In genomic region chr9:28260331-28260730, GRCh38 we compare ENCODE assay signal across 18 cellular contexts.
A peak's percentile ranks its signal among the peaks of the same experiment; 100 is the strongest.
DNase-seq lines count a peak whose midpoint lies in the region; TF ChIP-seq lines count a peak whose summit lies in the region.
"Had no signal": no experiment of that assay in that cellular context is flagged by ENCODE, and none has a peak within 500 bp of the region (broad histone marks: within the 10 kb centered on the region; RNA-seq: fewer than 3 reads in every experiment).

No MANE protein-coding gene starts in this region.

- in situ Hi-C loops in mammary epithelial cell (cut with MboI; ENCODE audit: low sequenced_read_pairs in 2 of 2) = no loop called here

- H3K4me1 Mint-ChIP-seq in MCF 10A (ENCODE audit: insufficient read depth, unreplicated experiment) (no peaks in the 10 kb centered on the region), type B pancreatic cell (ENCODE audit: unreplicated experiment) (peaks cover 7% of the 10 kb centered on the region)
- H3K4me1 Mint-ChIP-seq: B cell; CD4-positive, CD25-positive, alpha-beta regulatory T cell; GM23338 had no signal

- 84% methylated on average over 4 of the region's 4 CpGs for WGBS in mammary epithelial cell (ENCODE audit: low coverage, missing lambda C conversion rate)
- 90% methylated on average over 4 of the region's 4 CpGs for WGBS in SK-N-SH (ENCODE audit: low lambda C conversion rate)

- H4K20me1 ChIP-seq in mammary epithelial cell (ENCODE audit: insufficient read depth, low read length) (no peaks in the 10 kb centered on the region), SK-N-SH (ENCODE audit: insufficient read depth) (no peaks in the 10 kb centered on the region)
- H4K20me1 ChIP-seq: BLaER1 had no signal

- H3K4me2 ChIP-seq in mammary epithelial cell (ENCODE audit: insufficient read depth, low read depth, low read length) (no peak overlapping the region), SK-N-SH (no peak overlapping the region)
- H3K4me2 ChIP-seq: BLaER1, GM23338 had no signal

- H3K27ac ChIP-seq in mammary epithelial cell (ENCODE audit: insufficient read depth, low read depth, low read length) = no peak overlapping the region
- H3K27ac ChIP-seq in SK-N-SH (ENCODE audit: low read depth in 2 of 2, low read length in 1 of 2) = no peak overlapping the region
- H3K27ac ChIP-seq: 22Rv1, BLaER1, C4-2B had no signal

- H3K4me3 ChIP-seq in mammary epithelial cell (replicated peaks in 1 of 3; ENCODE audit: insufficient read depth in 1 of 3, low read depth in 2 of 3, low read length in 3 of 3) (no peak overlapping the region), SK-N-SH (ENCODE audit: low read depth in 2 of 2, low read length in 1 of 2) (no peak overlapping the region)
- H3K4me3 ChIP-seq: BLaER1, GM23338, HAP-1 had no signal

- intact Hi-C loops in mammary epithelial cell (cut with micrococcal nuclease) = no loop called here
- intact Hi-C loops in MCF 10A (cut with micrococcal nuclease) = no loop called here

- CTCF ChIA-PET in mammary epithelial cell (lab: Charles Lee; ENCODE audit: low non-redundant PET) (no interaction called here), MCF 10A (lab: Yijun Ruan, JAX) (interaction anchor here (0.8 kb wide), 1 partner anchor 10 kb away, joined by 4 read pairs; no protein-coding TSS in a partner anchor), SK-N-SH (lab: Yijun Ruan, JAX) (no interaction called here)

- no peaks in the 10 kb centered on the region for H3K9me2 ChIP-seq in SK-N-SH

- TF ChIP-seq CTCF in mammary epithelial cell (conservative IDR thresholded peaks at IDR 0.05 in 1 of 2, IDR thresholded peaks at IDR 0.05 in 1 of 2; ENCODE audit: extremely low read depth in 1 of 2, insufficient read depth in 1 of 2, low read depth in 1 of 2, low read length in 2 of 2) (no peak), MCF 10A (IDR thresholded peaks at IDR 0.05; ENCODE audit: unreplicated experiment) (no peak), type B pancreatic cell (conservative IDR thresholded peaks at IDR 0.05) (no peak), SK-N-SH (IDR thresholded peaks at IDR 0.05) (no peak)

- POLR2A ChIA-PET in MCF 10A (lab: Yijun Ruan, JAX) = no interaction called here
- POLR2A ChIA-PET in SK-N-SH (lab: Yijun Ruan, JAX) = no interaction called here

- dilution Hi-C loops in mammary epithelial cell (cut with HindIII; ENCODE audit: low sequenced_read_pairs) = no loop called here

- H3K27me3 Mint-ChIP-seq in MCF 10A (ENCODE audit: insufficient read depth, unreplicated experiment) (peaks cover 23% of the 10 kb centered on the region), type B pancreatic cell (no peaks in the 10 kb centered on the region)
- H3K27me3 Mint-ChIP-seq: B cell; CD4-positive, CD25-positive, alpha-beta regulatory T cell had no signal

- H3K9me3 ChIP-seq in mammary epithelial cell (replicated peaks; ENCODE audit: insufficient read depth, low read length) (no peaks in the 10 kb centered on the region), SK-N-SH (no peaks in the 10 kb centered on the region)
- H3K9me3 ChIP-seq: BLaER1, Caco-2, HAP-1 had no signal

- BruUV-seq in mammary epithelial cell (replicated peaks; lab: Mats Ljungman, UMichigan) (no TSS peak), MCF 10A (replicated peaks; lab: Mats Ljungman, UMichigan) (no TSS peak)

- H3K79me2 ChIP-seq in mammary epithelial cell (ENCODE audit: insufficient read depth, low read length) = no peaks in the 10 kb centered on the region
- no peaks in the 10 kb centered on the region for H3K79me2 ChIP-seq in SK-N-SH (ENCODE audit: insufficient read depth)

- H3K9me3 Mint-ChIP-seq in MCF 10A (ENCODE audit: unreplicated experiment) = no peaks in the 10 kb centered on the region
- no peaks in the 10 kb centered on the region for H3K9me3 Mint-ChIP-seq in type B pancreatic cell
- H3K9me3 Mint-ChIP-seq: CD8-positive, alpha-beta T cell; GM23338 had no signal

- H3K27ac Mint-ChIP-seq in MCF 10A (ENCODE audit: low read depth, unreplicated experiment) = no peak overlapping the region
- peak overlapping the region; percentile 67 for H3K27ac Mint-ChIP-seq in type B pancreatic cell
- H3K27ac Mint-ChIP-seq: B cell; CD4-positive, CD25-positive, alpha-beta regulatory T cell; CD8-positive, alpha-beta T cell; GM23338; HFFc6 had no signal

- H3F3A ChIP-seq in SK-N-SH (replicated peaks; ENCODE audit: insufficient read depth) = no peaks in the 10 kb centered on the region

- DNase-seq in mammary epithelial cell = peak; percentile 37
- no peak for DNase-seq in MCF 10A (ENCODE audit: unreplicated experiment)
- peak; percentile 46 for DNase-seq in kidney tubule cell (ENCODE audit: low spot score)
- DNase-seq in type B pancreatic cell (ENCODE audit: extremely low spot score, unreplicated experiment) = no peak
- no peak for DNase-seq in SK-N-SH
- no peak for DNase-seq in stimulated activated CD8-positive, alpha-beta memory T cell treated with anti-CD3 and anti-CD28 coated beads, Interleukin-4, amount 100 ng/mL, for 48 hours
- DNase-seq: Caco-2; CD4-positive, CD25-positive, alpha-beta regulatory T cell; CD8-positive, alpha-beta T cell; DMS153; DND-41; HFFc6 had no signal

- H3K36me3 ChIP-seq in mammary epithelial cell (ENCODE audit: insufficient read depth, low read length) (no peaks in the 10 kb centered on the region), SK-N-SH (replicated peaks in 1 of 2; ENCODE audit: control insufficient read depth in 1 of 2, insufficient read depth in 2 of 2, low read length in 1 of 2) (no peaks in the 10 kb centered on the region)
- H3K36me3 ChIP-seq: BLaER1, HAP-1 had no signal

- no peak for TF ChIP-seq EP300 in SK-N-SH (IDR thresholded peaks at IDR 0.05; ENCODE audit: borderline replicate concordance in 1 of 2, low read depth in 1 of 2, low read length in 1 of 2)

- H3K4me3 Mint-ChIP-seq in MCF 10A (ENCODE audit: unreplicated experiment) = no peak overlapping the region
- H3K4me3 Mint-ChIP-seq in type B pancreatic cell = no peak overlapping the region
- H3K4me3 Mint-ChIP-seq: B cell; CD4-positive, CD25-positive, alpha-beta regulatory T cell; CD8-positive, alpha-beta T cell; GM23338; HFFc6 had no signal

- TF ChIP-seq RAD21 in SK-N-SH (IDR thresholded peaks at IDR 0.05; ENCODE audit: low read length) = no peak

- peak overlapping the region; percentile 9 for H2AFZ ChIP-seq in mammary epithelial cell (ENCODE audit: low read depth, low read length)
- H2AFZ ChIP-seq in SK-N-SH (ENCODE audit: low read depth) = no peak overlapping the region
- H2AFZ ChIP-seq: GM23338 had no signal

- peaks cover 9% of the 10 kb centered on the region for H3K4me1 ChIP-seq in mammary epithelial cell (ENCODE audit: insufficient read depth, low read length)
- H3K4me1 ChIP-seq in SK-N-SH (ENCODE audit: control insufficient read depth in 1 of 2, insufficient read depth in 2 of 2, low read depth in 1 of 2, low read length in 1 of 2) = no peaks in the 10 kb centered on the region; a peak in 1 of 4 replicates
- H3K4me1 ChIP-seq: BLaER1, Caco-2, HAP-1 had no signal

- H3K36me3 Mint-ChIP-seq in MCF 10A (ENCODE audit: insufficient read depth, unreplicated experiment) = peaks cover 7% of the 10 kb centered on the region
- no peaks in the 10 kb centered on the region for H3K36me3 Mint-ChIP-seq in type B pancreatic cell
- H3K36me3 Mint-ChIP-seq: CD4-positive, CD25-positive, alpha-beta regulatory T cell; CD8-positive, alpha-beta T cell had no signal

- H3K27me3 ChIP-seq in mammary epithelial cell (ENCODE audit: insufficient read depth, low read length) = no peaks in the 10 kb centered on the region
- H3K27me3 ChIP-seq in SK-N-SH (ENCODE audit: insufficient read depth) = no peaks in the 10 kb centered on the region
- H3K27me3 ChIP-seq: BLaER1 had no signal

- H3K9ac ChIP-seq in mammary epithelial cell (ENCODE audit: insufficient read depth, low read length) = no peak overlapping the region
- H3K9ac ChIP-seq in SK-N-SH = no peak overlapping the region
- H3K9ac ChIP-seq: BLaER1 had no signal

TF ChIP-seq in SK-N-SH, 30 proteins besides CTCF, POLR2A, EP300 and RAD21:
- TF ChIP-seq PBX3 (IDR thresholded peaks at IDR 0.05) = no peak
- TF ChIP-seq USF1 (IDR thresholded peaks at IDR 0.05; ENCODE audit: borderline replicate concordance, low read depth) = no peak
- no peak for TF ChIP-seq RFX5 (IDR thresholded peaks at IDR 0.05; ENCODE audit: low read length)
- TF ChIP-seq SMC3 (IDR thresholded peaks at IDR 0.05; ENCODE audit: low read depth, low read length) = no peak
- no peak for TF ChIP-seq TAF1 (IDR thresholded peaks at IDR 0.05; ENCODE audit: borderline replicate concordance, low read depth, low read length)

Comparison
In these comparisons a context has a peak if more than half of its experiments do, and no peak if none do; other contexts are left out.
1. DNase-seq: peak in mammary epithelial cell (single experiment) and kidney tubule cell (single experiment); none in MCF 10A (single experiment), type B pancreatic cell (single experiment), SK-N-SH (single experiment) and stimulated activated CD8-positive, alpha-beta memory T cell treated with anti-CD3 and anti-CD28 coated beads, Interleukin-4, amount 100 ng/mL, for 48 hours (single experiment).